8 cellular contexts compared by ENCODE assay signal in the genomic region with DNA sequence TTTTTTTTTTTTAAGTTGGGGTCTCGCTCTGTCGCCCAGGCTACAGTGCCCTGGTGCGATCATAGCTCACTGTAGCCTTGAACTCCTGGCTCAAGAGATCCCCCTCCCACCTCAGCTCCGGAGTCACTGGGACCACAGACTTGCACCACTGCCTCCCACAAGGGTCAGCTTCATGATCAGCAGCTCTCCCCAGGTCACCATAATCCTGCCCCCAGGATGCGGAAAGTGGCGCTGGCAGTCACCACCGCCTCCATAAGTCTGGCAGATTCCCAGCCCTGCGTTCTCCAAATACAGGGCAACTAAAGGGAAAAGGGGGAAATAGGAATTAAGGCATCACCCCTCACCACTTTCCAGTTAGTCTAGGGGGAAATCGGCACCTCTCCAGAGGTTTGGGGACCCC. TPM values are rescaled to one million over a fixed set of nuclear protein-coding genes. Genes with fewer than 3 reads are reported as not detected.
DNase-seq lines count a peak whose midpoint lies in the region; ATAC-seq, FAIRE-seq and TF ChIP-seq lines count a peak whose summit lies in the region.

No MANE protein-coding gene starts in this region.

- TF ChIP-seq RAD21 in HepG2 (CRISPR knock-in tag; IDR thresholded peaks at IDR 0.05): no peak

- CTCF ChIA-PET in HepG2 (lab: Yijun Ruan, JAX; ENCODE audit: low intra/inter-chr PET ratio, low total read pairs): no interaction called here

- ATAC-seq in HepG2 (no peak), GM18909 (IDR thresholded peaks at IDR 0.05; ENCODE audit: poor library complexity, unreplicated experiment) (no peak)

- H3K36me3 Mint-ChIP-seq in T-helper 1 cell treated with Interleukin-12 subunit alpha and Interleukin-12 subunit beta and Interleukin-4 antibody, amounts not matched to agents 30 μg/mL and 1 μg/mL, for 36 hours (ENCODE audit: low read depth): peaks cover 2% of the 10 kb centered on the region
- H3K36me3 Mint-ChIP-seq in activated naive CD8-positive, alpha-beta T cell treated with anti-CD3 and anti-CD28 coated beads for 36 hours: no peaks in the 10 kb centered on the region

- H3K27ac ChIP-seq in HepG2 (ENCODE audit: extremely low read length, insufficient read depth, low read length): no peak overlapping the region
- peak overlapping the region; percentile 82 for H3K27ac ChIP-seq in suprapubic skin

- no peaks in the 10 kb centered on the region for H3K27me3 Mint-ChIP-seq in T-helper 1 cell treated with Interleukin-12 subunit alpha and Interleukin-12 subunit beta and Interleukin-4 antibody, amounts not matched to agents 30 μg/mL and 1 μg/mL, for 36 hours (ENCODE audit: low read depth)
- no peaks in the 10 kb centered on the region for H3K27me3 Mint-ChIP-seq in activated naive CD8-positive, alpha-beta T cell treated with anti-CD3 and anti-CD28 coated beads for 36 hours

- no peaks in the 10 kb centered on the region for H4K20me1 ChIP-seq in HepG2 (ENCODE audit: insufficient read depth, low read length)

- no peak overlapping the region for H2AFZ ChIP-seq in HepG2 (ENCODE audit: low read length)

- intact Hi-C loops in HepG2 (cut with micrococcal nuclease; ENCODE audit: unreplicated experiment): no loop called here

- no peaks in the 10 kb centered on the region for H3K36me3 ChIP-seq in HepG2 (replicated peaks in 1 of 2; ENCODE audit: control insufficient read depth in 1 of 2, insufficient read depth in 2 of 2, low read length in 2 of 2)
- H3K36me3 ChIP-seq in suprapubic skin: no peaks in the 10 kb centered on the region

- no peaks in the 10 kb centered on the region for H3K79me2 ChIP-seq in HepG2 (ENCODE audit: insufficient read depth, low read length)

- POLR2A ChIA-PET in HepG2 (lab: Yijun Ruan, JAX): interaction anchor here (0.5 to 1.2 kb wide), 2 partner anchors 101 to 229 kb away, joined by 3 read pairs; a partner anchor contains a TSS

- DNase-seq in T-helper 1 cell: no peak
- no peak for DNase-seq in activated naive CD8-positive, alpha-beta T cell treated with anti-CD3 and anti-CD28 coated beads for 36 hours
- DNase-seq in HepG2 (ENCODE audit: low spot score): no peak
- no peak for DNase-seq in suprapubic skin (ENCODE audit: low spot score in 2 of 2)
- DNase-seq in activated gamma-delta T cell (lab: John Stamatoyannopoulos, UW): no peak
- DNase-seq in medulla oblongata (ENCODE audit: extremely low spot score): no peak

- H3K4me3 ChIP-seq in HepG2 (replicated peaks in 1 of 3; ENCODE audit: insufficient read depth in 1 of 3, low read depth in 2 of 3, low read length in 3 of 3): peak overlapping the region in 1 of 3 experiments; percentile 61; a peak in 1 of 6 replicates
- H3K4me3 ChIP-seq in suprapubic skin: peak overlapping the region; percentile 37

- TF ChIP-seq POLR2A in HepG2 (IDR thresholded peaks at IDR 0.05; ENCODE audit: insufficient read depth in 1 of 2, low read depth in 2 of 2, low read length in 2 of 2) (no peak), suprapubic skin (IDR thresholded peaks at IDR 0.05) (no peak)

- peaks cover 83% of the 10 kb centered on the region for H3K4me1 Mint-ChIP-seq in T-helper 1 cell treated with Interleukin-12 subunit alpha and Interleukin-12 subunit beta and Interleukin-4 antibody, amounts not matched to agents 30 μg/mL and 1 μg/mL, for 36 hours (ENCODE audit: low read depth)
- peaks cover 69% of the 10 kb centered on the region for H3K4me1 Mint-ChIP-seq in activated naive CD8-positive, alpha-beta T cell treated with anti-CD3 and anti-CD28 coated beads for 36 hours

- H3K4me1 ChIP-seq in HepG2 (ENCODE audit: insufficient read depth, low read length) (peaks cover 35% of the 10 kb centered on the region; the same call in 1 of the 2 replicates), suprapubic skin (peaks cover 81% of the 10 kb centered on the region)

- peak overlapping the region; percentile 78 for H3K4me3 Mint-ChIP-seq in T-helper 1 cell treated with Interleukin-12 subunit alpha and Interleukin-12 subunit beta and Interleukin-4 antibody, amounts not matched to agents 30 μg/mL and 1 μg/mL, for 36 hours
- no peak overlapping the region for H3K4me3 Mint-ChIP-seq in activated naive CD8-positive, alpha-beta T cell treated with anti-CD3 and anti-CD28 coated beads for 36 hours

- no peak for TF ChIP-seq CTCF in HepG2 (CRISPR knock-in tag; IDR thresholded peaks at IDR 0.05)
- no peak for TF ChIP-seq CTCF in suprapubic skin (IDR thresholded peaks at IDR 0.05)

- H3K9me3 ChIP-seq in HepG2 (ENCODE audit: low read length): no peaks in the 10 kb centered on the region
- H3K9me3 ChIP-seq in suprapubic skin: no peaks in the 10 kb centered on the region

- BruUV-seq in HepG2 (replicated peaks; lab: Mats Ljungman, UMichigan): no TSS peak

- no peaks in the 10 kb centered on the region for H3K9me3 Mint-ChIP-seq in T-helper 1 cell treated with Interleukin-12 subunit alpha and Interleukin-12 subunit beta and Interleukin-4 antibody, amounts not matched to agents 30 μg/mL and 1 μg/mL, for 36 hours
- no peaks in the 10 kb centered on the region for H3K9me3 Mint-ChIP-seq in activated naive CD8-positive, alpha-beta T cell treated with anti-CD3 and anti-CD28 coated beads for 36 hours

- H3K27me3 ChIP-seq in HepG2 (ENCODE audit: control insufficient read depth in 1 of 2, insufficient read depth in 2 of 2, low read length in 2 of 2): peaks cover 19 to 77% of the 10 kb centered on the region in 2 experiments
- H3K27me3 ChIP-seq in suprapubic skin: no peaks in the 10 kb centered on the region

- TF ChIP-seq EP300 in HepG2 (IDR thresholded peaks at IDR 0.05; ENCODE audit: low read depth in 2 of 2, low read length in 2 of 2): no peak
- TF ChIP-seq EP300 in HepG2 (CRISPR knock-in tag; IDR thresholded peaks at IDR 0.05; ENCODE audit: borderline replicate concordance): no peak
- TF ChIP-seq EP300 in suprapubic skin (IDR thresholded peaks at IDR 0.05): no peak

- peak overlapping the region; percentile 92 for H3K27ac Mint-ChIP-seq in T-helper 1 cell treated with Interleukin-12 subunit alpha and Interleukin-12 subunit beta and Interleukin-4 antibody, amounts not matched to agents 30 μg/mL and 1 μg/mL, for 36 hours
- peak overlapping the region; percentile 82 for H3K27ac Mint-ChIP-seq in activated naive CD8-positive, alpha-beta T cell treated with anti-CD3 and anti-CD28 coated beads for 36 hours

- H3K9ac ChIP-seq in HepG2 (ENCODE audit: insufficient read depth, low read depth, low read length): no peak overlapping the region

- 58% methylated on average over 9 of the region's 9 CpGs for WGBS in HepG2 (ENCODE audit: low lambda C conversion rate)
- 69% methylated on average over 9 of the region's 9 CpGs for WGBS in suprapubic skin

- in situ Hi-C loops in HepG2 (cut with HindIII; ENCODE audit: extremely low pct_ligation_motif_present, low pct_unique_long_range_greater_than_20kb): no loop called here

- FAIRE-seq in HepG2 (lab: Jason Lieb, UNC): no peak

- peak overlapping the region; percentile 69; the same call in 1 of the 2 replicates for H3K4me2 ChIP-seq in HepG2 (ENCODE audit: low read depth, low read length)

RNA-seq across cellular contexts. Expression of a gene that starts 5.2 kb away (rescaled TPM):
- 10 to 100 TPM; 59.5 to 61.7 TPM for total RNA-seq in activated naive CD8-positive, alpha-beta T cell treated with anti-CD3 and anti-CD28 coated beads for 36 hours
- total RNA-seq in HepG2 (2016; rRNA removed; fragmentation: Illumina TruSeq; extraction: Trizol) (8.0 and 9.5 TPM in 2 replicates), suprapubic skin (10 to 100 TPM; 11.4 to 22.4 (median 15.0) TPM)
- 2.9 and 3.5 TPM in 2 replicates for total RNA-seq in HepG2 (2016; cell fraction: cytosol; rRNA removed; fragmentation: Illumina TruSeq; extraction: Trizol; ENCODE audit: low read depth)
- total RNA-seq in HepG2 (2016; cell fraction: insoluble cytoplasmic fraction; rRNA removed; fragmentation: Illumina TruSeq; extraction: Trizol): 8.1 and 9.8 TPM in 2 replicates
- 6.9 and 8.7 TPM in 2 replicates for total RNA-seq in HepG2 (2016; cell fraction: membrane; rRNA removed; fragmentation: Illumina TruSeq; extraction: Trizol)
- total RNA-seq in HepG2 (2016; cell fraction: nucleus; rRNA removed; fragmentation: Illumina TruSeq; extraction: Trizol): 7.0 and 7.5 TPM in 2 replicates
- polyA plus RNA-seq in HepG2 (2011; rRNA removed): 6.0 and 7.4 TPM in 2 replicates
- polyA plus RNA-seq in HepG2 (2011; cell fraction: cytosol; rRNA removed): 3.4 and 7.0 TPM in 2 replicates
- polyA plus RNA-seq in HepG2 (2011; cell fraction: nucleus; rRNA removed): 11.9 and 13.3 TPM in 2 replicates
- polyA plus RNA-seq in HepG2 (2012): 4.7 and 5.3 TPM in 2 replicates
- 3.1 and 4.1 TPM in 2 replicates for polyA plus RNA-seq in HepG2 (2016; cell fraction: cytosol; fragmentation: Illumina TruSeq; extraction: Trizol; ENCODE audit: low read depth)
- polyA plus RNA-seq in HepG2 (2016; cell fraction: insoluble cytoplasmic fraction; fragmentation: Illumina TruSeq; extraction: Trizol; ENCODE audit: low read depth): 9.9 and 12.2 TPM in 2 replicates
- polyA plus RNA-seq in HepG2 (2016; cell fraction: membrane; fragmentation: Illumina TruSeq; extraction: Trizol; ENCODE audit: low read depth): 6.1 and 8.5 TPM in 2 replicates
- polyA plus RNA-seq in HepG2 (2016; cell fraction: nucleus; fragmentation: Illumina TruSeq; extraction: Trizol; ENCODE audit: insufficient read depth, low read depth): 12.7 and 13.7 TPM in 2 replicates
- 1.4 and 6.4 TPM in 2 replicates for polyA minus RNA-seq in HepG2 (2011; rRNA and poly(A)+ RNA removed; ENCODE audit: low replicate concordance)
- 3.0 and 4.0 TPM in 2 replicates for polyA minus RNA-seq in HepG2 (2011; cell fraction: cytosol; rRNA and poly(A)+ RNA removed)
- 3.2 and 4.2 TPM in 2 replicates for polyA minus RNA-seq in HepG2 (2011; cell fraction: nucleus; rRNA and poly(A)+ RNA removed)

RNA-seq across cellular contexts. Expression of a gene that starts 26.2 kb away (rescaled TPM):
- under 1 TPM in 1 of 2 experiments, not detected in 1; 0.16 TPM for total RNA-seq in activated naive CD8-positive, alpha-beta T cell treated with anti-CD3 and anti-CD28 coated beads for 36 hours
- total RNA-seq in HepG2 (2016; rRNA removed; fragmentation: Illumina TruSeq; extraction: Trizol): 0.74 and 1.2 TPM in 2 replicates
- 0.20 and 0.53 TPM in 2 replicates for total RNA-seq in HepG2 (2016; cell fraction: cytosol; rRNA removed; fragmentation: Illumina TruSeq; extraction: Trizol; ENCODE audit: low read depth)
- total RNA-seq in HepG2 (2016; cell fraction: insoluble cytoplasmic fraction; rRNA removed; fragmentation: Illumina TruSeq; extraction: Trizol): 0.73 and 1.4 TPM in 2 replicates
- 0.34 and 0.48 TPM in 2 replicates for total RNA-seq in HepG2 (2016; cell fraction: membrane; rRNA removed; fragmentation: Illumina TruSeq; extraction: Trizol)
- total RNA-seq in HepG2 (2016; cell fraction: nucleus; rRNA removed; fragmentation: Illumina TruSeq; extraction: Trizol): 0.62 and 0.63 TPM in 2 replicates
- polyA plus RNA-seq in HepG2 (2011; rRNA removed): 0.16 and 0.48 TPM in 2 replicates
- 0.41 and 0.48 TPM in 2 replicates for polyA plus RNA-seq in HepG2 (2011; cell fraction: cytosol; rRNA removed)
- polyA plus RNA-seq in HepG2 (2011; cell fraction: nucleus; rRNA removed): 0.37 and 0.74 TPM in 2 replicates
- polyA plus RNA-seq in HepG2 (2012): 0.28 TPM in 1 of 2 replicates, not detected in the other
- polyA plus RNA-seq in HepG2 (2016; cell fraction: cytosol; fragmentation: Illumina TruSeq; extraction: Trizol; ENCODE audit: low read depth): 0.16 and 0.27 TPM in 2 replicates
- 0.81 and 0.88 TPM in 2 replicates for polyA plus RNA-seq in HepG2 (2016; cell fraction: insoluble cytoplasmic fraction; fragmentation: Illumina TruSeq; extraction: Trizol; ENCODE audit: low read depth)
- 0.49 and 0.50 TPM in 2 replicates for polyA plus RNA-seq in HepG2 (2016; cell fraction: membrane; fragmentation: Illumina TruSeq; extraction: Trizol; ENCODE audit: low read depth)
- polyA plus RNA-seq in HepG2 (2016; cell fraction: nucleus; fragmentation: Illumina TruSeq; extraction: Trizol; ENCODE audit: insufficient read depth, low read depth): 1.3 and 1.5 TPM in 2 replicates
- not detected in 2 replicates for polyA minus RNA-seq in HepG2 (2011; rRNA and poly(A)+ RNA removed; ENCODE audit: low replicate concordance)
- polyA minus RNA-seq in HepG2 (2011; cell fraction: cytosol; rRNA and poly(A)+ RNA removed): not detected in 2 replicates
- polyA minus RNA-seq in HepG2 (2011; cell fraction: nucleus; rRNA and poly(A)+ RNA removed): not detected in 2 replicates
- total RNA-seq in suprapubic skin: 1 to 10 TPM in 3 of 4 donors, under 1 TPM in 1; 0.52 to 2.6 (median 1.5) TPM
